Comparison of ENCODE assay signal across 13 cellular contexts in the genomic region with DNA sequence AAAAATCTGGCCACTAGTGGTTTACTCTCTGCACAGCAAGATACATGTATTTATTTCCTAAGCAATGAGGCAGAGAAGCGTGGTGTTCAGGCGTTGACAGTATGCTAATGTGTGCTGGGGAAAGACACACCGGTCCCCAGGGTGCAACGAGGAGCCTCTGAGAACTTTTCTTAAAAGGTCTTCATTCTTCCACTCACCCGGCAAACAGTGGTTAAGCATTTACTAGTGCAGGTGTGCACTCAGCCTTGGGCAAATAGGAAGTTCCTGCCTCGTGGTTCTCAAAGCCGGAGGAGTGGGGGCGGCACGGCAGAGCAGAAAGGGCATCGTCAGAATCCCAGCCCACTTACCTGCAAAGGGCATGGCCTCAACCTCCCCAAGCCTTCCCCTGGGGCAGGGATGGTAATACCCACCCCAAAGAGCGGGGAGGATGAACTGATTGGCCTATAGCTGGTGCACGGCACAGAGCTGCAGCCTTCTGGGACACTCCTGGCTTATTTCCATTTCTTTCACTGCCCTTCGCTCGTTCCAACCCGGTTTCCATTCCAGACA.
A peak's percentile ranks its signal among the peaks of the same experiment; 100 is the strongest.
DNase-seq lines count a peak whose midpoint lies in the region; ATAC-seq and TF ChIP-seq lines count a peak whose summit lies in the region.
"Had no signal": no experiment of that assay in that cellular context is flagged by ENCODE, and none has a peak within 500 bp of the region (broad histone marks: within the 10 kb centered on the region; RNA-seq: fewer than 3 reads in every experiment).

No MANE protein-coding gene starts in this region.

- peaks cover 5% of the 10 kb centered on the region for H3K27me3 Mint-ChIP-seq in nephron (ENCODE audit: low read depth)
- peaks cover 10% of the 10 kb centered on the region for H3K27me3 Mint-ChIP-seq in activated T-helper 17 cell treated with anti-CD3 and anti-CD28 coated beads, Interleukin-2, amount 50 U/mL, for 72 hours

- peak overlapping the region; percentile 15 to 62 (median 40) for H3K27ac Mint-ChIP-seq in nephron
- H3K27ac Mint-ChIP-seq in activated T-helper 17 cell treated with anti-CD3 and anti-CD28 coated beads, Interleukin-2, amount 50 U/mL, for 72 hours = no peak overlapping the region

- no peak overlapping the region for H3K27ac ChIP-seq in OCI-LY3 (ENCODE audit: low read length)
- H3K27ac ChIP-seq: psoas muscle had no signal

- peak overlapping the region; percentile 17; the same call in 1 of the 2 replicates for H3K4me2 ChIP-seq in OCI-LY3 (ENCODE audit: low read length)

- H3K9me3 Mint-ChIP-seq in nephron = peaks cover 8% of the 10 kb centered on the region
- H3K9me3 Mint-ChIP-seq in activated T-helper 17 cell treated with anti-CD3 and anti-CD28 coated beads, Interleukin-2, amount 50 U/mL, for 72 hours = peaks cover 4% of the 10 kb centered on the region

- H3K79me2 ChIP-seq in OCI-LY3 (ENCODE audit: low read length) = no peaks in the 10 kb centered on the region

- no peaks in the 10 kb centered on the region for H3K36me3 ChIP-seq in OCI-LY3 (replicated peaks; ENCODE audit: low read depth, low read length)

- no peaks in the 10 kb centered on the region for H4K20me1 ChIP-seq in OCI-LY3 (ENCODE audit: insufficient read depth, low read length)

- ATAC-seq in GM18907 (IDR thresholded peaks at IDR 0.05; ENCODE audit: unreplicated experiment) (peak; percentile 98), HG02678 (IDR thresholded peaks at IDR 0.05; ENCODE audit: unreplicated experiment) (peak; percentile 81)
- ATAC-seq in activated T-helper 17 cell treated with anti-CD3 and anti-CD28 coated beads, Interleukin-2, amount 50 U/mL, for 72 hours (replicated peaks) = no peak
- ATAC-seq: psoas muscle had no signal

- peak overlapping the region in 2 of 3 experiments; percentile 18 to 55 for H3K4me3 Mint-ChIP-seq in nephron
- no peak overlapping the region for H3K4me3 Mint-ChIP-seq in activated T-helper 17 cell treated with anti-CD3 and anti-CD28 coated beads, Interleukin-2, amount 50 U/mL, for 72 hours

- no peaks in the 10 kb centered on the region for H3K36me3 Mint-ChIP-seq in nephron (ENCODE audit: low read depth)
- H3K36me3 Mint-ChIP-seq in activated T-helper 17 cell treated with anti-CD3 and anti-CD28 coated beads, Interleukin-2, amount 50 U/mL, for 72 hours (ENCODE audit: low read depth) = no peaks in the 10 kb centered on the region

- no peak overlapping the region for H3K4me3 ChIP-seq in OCI-LY3 (ENCODE audit: low read length)
- H3K4me3 ChIP-seq: psoas muscle had no signal

- peaks cover 10% of the 10 kb centered on the region; the same call in 1 of the 2 replicates for H3K27me3 ChIP-seq in OCI-LY3 (ENCODE audit: low read depth, low read length)

- H3K9ac ChIP-seq in OCI-LY3 (ENCODE audit: low read length) = no peak overlapping the region

- TF ChIP-seq CTCF in OCI-LY3 (IDR thresholded peaks at IDR 0.05; ENCODE audit: low read depth, low read length) (no peak), nephron (IDR thresholded peaks at IDR 0.05; ENCODE audit: unreplicated experiment in 3 of 3) (no peak)

- no peaks in the 10 kb centered on the region for H3K4me1 ChIP-seq in OCI-LY3 (ENCODE audit: low read length)
- H3K4me1 ChIP-seq: psoas muscle had no signal

- DNase-seq in D341Med (ENCODE audit: low spot score) (no peak), middle frontal gyrus (ENCODE audit: extremely low spot score, low spot score) (no peak), NOMO-1 treated with dmso at 0.1 percent for 144 hours (lab: John Stamatoyannopoulos, UW; ENCODE audit: unreplicated experiment) (no peak)
- DNase-seq: activated T-cell treated with anti-CD3 and anti-CD28 coated beads, Interleukin-2, amount 50 U/mL, for 48 hours; cortex of kidney; NCI-H1436; psoas muscle; stimulated activated CD8-positive, alpha-beta memory T cell treated with anti-CD3 and anti-CD28 coated beads, Interleukin-4, amount 100 ng/mL, for 48 hours had no signal

- H3K9me3 ChIP-seq in OCI-LY3 (ENCODE audit: insufficient read depth, low read length) = no peaks in the 10 kb centered on the region
- H3K9me3 ChIP-seq: psoas muscle had no signal

- H2AFZ ChIP-seq in OCI-LY3 (ENCODE audit: low read depth, low read length) = no peak overlapping the region

- H3K4me1 Mint-ChIP-seq in nephron = no peaks in the 10 kb centered on the region
- H3K4me1 Mint-ChIP-seq in activated T-helper 17 cell treated with anti-CD3 and anti-CD28 coated beads, Interleukin-2, amount 50 U/mL, for 72 hours = no peaks in the 10 kb centered on the region
